Comparison of ENCODE assay signal across 1 cellular context in genomic region chr11:76073716-76074115, GRCh38.
TF ChIP-seq lines count a peak whose summit lies in the region.

No MANE protein-coding gene starts in this region.

TF ChIP-seq in IMR-90, 13 proteins besides CTCF, POLR2A, EP300 and RAD21 (continued from another document):
- no peak for TF ChIP-seq USF2 (IDR thresholded peaks at IDR 0.05; ENCODE audit: low read depth, low read length)
- no peak for TF ChIP-seq CHD1 (IDR thresholded peaks at IDR 0.05; ENCODE audit: low read depth, low read length)
- no peak for TF ChIP-seq RCOR1 (IDR thresholded peaks at IDR 0.05; ENCODE audit: insufficient replicate concordance, low read length)
- no peak for TF ChIP-seq FOS (IDR thresholded peaks at IDR 0.05; ENCODE audit: low read depth, low read length)
TF ChIP-seq in IMR-90: peak in this region for 0.
